ENCODE assay signal across 11 cellular contexts in genomic region chr4:10089346-10089745, GRCh38. TPM values are rescaled to one million over a fixed set of nuclear protein-coding genes. Genes with fewer than 3 reads are reported as not detected.
A peak's percentile ranks its signal among the peaks of the same experiment; 100 is the strongest.
DNase-seq lines count a peak whose midpoint lies in the region; ATAC-seq and TF ChIP-seq lines count a peak whose summit lies in the region.
"Had no signal": no experiment of that assay in that cellular context is flagged by ENCODE, and none has a peak within 500 bp of the region (broad histone marks: within the 10 kb centered on the region; RNA-seq: fewer than 3 reads in every experiment).

No MANE protein-coding gene starts in this region.

- H3K4me3 ChIP-seq in DND-41 (ENCODE audit: low read depth in 1 of 2, low read length in 2 of 2) = no peak overlapping the region
- no peak overlapping the region for H3K4me3 ChIP-seq in Loucy (ENCODE audit: low read length, poor library complexity, severe bottlenecking)
- no peak overlapping the region for H3K4me3 ChIP-seq in fibroblast of mammary gland (ENCODE audit: control insufficient read depth, low read depth, low read length)
- no peak overlapping the region for H3K4me3 ChIP-seq in neural progenitor cell
- H3K4me3 ChIP-seq: ovary had no signal

- H3K27me3 ChIP-seq in DND-41 (ENCODE audit: insufficient read depth, low read length, poor library complexity) (no peaks in the 10 kb centered on the region), Loucy (ENCODE audit: insufficient read depth, low read length, poor library complexity, severe bottlenecking) (no peaks in the 10 kb centered on the region), neural progenitor cell (no peaks in the 10 kb centered on the region)
- H3K27me3 ChIP-seq: ovary had no signal

- peaks cover 16% of the 10 kb centered on the region for H3F3A ChIP-seq in Loucy (ENCODE audit: low read depth)
- no peaks in the 10 kb centered on the region for H3F3A ChIP-seq in neural progenitor cell (ENCODE audit: low read depth)

- H3K79me2 ChIP-seq in DND-41 (ENCODE audit: insufficient read depth, low read length) = peaks cover 54% of the 10 kb centered on the region
- peaks cover 65% of the 10 kb centered on the region for H3K79me2 ChIP-seq in Loucy (ENCODE audit: insufficient read depth, low read length)
- peaks cover 55% of the 10 kb centered on the region for H3K79me2 ChIP-seq in neural progenitor cell (ENCODE audit: low read depth)

- H3K36me3 Mint-ChIP-seq in neural progenitor cell = peaks cover 42% of the 10 kb centered on the region
- peaks cover 34 to 39% of the 10 kb centered on the region in 2 donors for H3K36me3 Mint-ChIP-seq in activated naive CD4-positive, alpha-beta T cell treated with anti-CD3 and anti-CD28 coated beads, Interleukin-2, amount 50 U/mL, for 72 hours

- peaks cover 90% of the 10 kb centered on the region for H4K20me1 ChIP-seq in DND-41 (ENCODE audit: insufficient read depth, low read length)
- H4K20me1 ChIP-seq in Loucy (ENCODE audit: insufficient read depth, low read length, poor library complexity, severe bottlenecking) = peaks cover 50% of the 10 kb centered on the region
- peaks cover 33% of the 10 kb centered on the region for H4K20me1 ChIP-seq in neural progenitor cell (ENCODE audit: low read depth)

- H3K4me1 ChIP-seq in DND-41 (ENCODE audit: insufficient read depth, low read length) (no peaks in the 10 kb centered on the region), Loucy (ENCODE audit: insufficient read depth, low read length, poor library complexity, severe bottlenecking) (peaks cover 37% of the 10 kb centered on the region), neural progenitor cell (peaks cover 16% of the 10 kb centered on the region)

- no peak overlapping the region for H3K27ac Mint-ChIP-seq in neural progenitor cell
- peak overlapping the region in 1 of 2 donors; percentile 44 for H3K27ac Mint-ChIP-seq in activated naive CD4-positive, alpha-beta T cell treated with anti-CD3 and anti-CD28 coated beads, Interleukin-2, amount 50 U/mL, for 72 hours

- TF ChIP-seq CTCF in DND-41 (IDR thresholded peaks at IDR 0.05; ENCODE audit: borderline replicate concordance, extremely low read depth, low read length, poor library complexity, severe bottlenecking) (peak; percentile 47), Loucy (conservative IDR thresholded peaks at IDR 0.05; ENCODE audit: low read length) (peak; percentile 58), fibroblast of mammary gland (conservative IDR thresholded peaks at IDR 0.05; ENCODE audit: control insufficient read depth, insufficient read depth, low read depth, low read length) (peak; percentile 40), neural progenitor cell (IDR thresholded peaks at IDR 0.05) (peak; percentile 40)

- DNase-seq in DND-41 (no peak), fibroblast of mammary gland (ENCODE audit: low read depth) (no peak), neural progenitor cell (ENCODE audit: low spot score) (no peak), amniotic stem cell (lab: John Stamatoyannopoulos, UW) (no peak), NCI-H146 treated with DMSO at 0.1 percent for 48 hours (lab: John Stamatoyannopoulos, UW; ENCODE audit: unreplicated experiment) (no peak)
- no peak for DNase-seq in activated naive CD4-positive, alpha-beta T cell treated with anti-CD3 and anti-CD28 coated beads, Interleukin-2, amount 50 U/mL, for 72 hours (ENCODE audit: low spot score in 2 of 2)
- DNase-seq: activated CD4-positive, alpha-beta T cell treated with anti-CD3 and anti-CD28 coated beads for 4 hours; NCI-H524 had no signal

- no peaks in the 10 kb centered on the region for H3K9me3 ChIP-seq in DND-41 (ENCODE audit: insufficient read depth, low read length, severe bottlenecking)
- H3K9me3 ChIP-seq in Loucy (ENCODE audit: insufficient read depth, low read depth, low read length) = no peaks in the 10 kb centered on the region
- H3K9me3 ChIP-seq in neural progenitor cell (ENCODE audit: low read depth) = no peaks in the 10 kb centered on the region
- H3K9me3 ChIP-seq: ovary had no signal

- H3K4me2 ChIP-seq in DND-41 (ENCODE audit: insufficient read depth, low read length) (no peak overlapping the region), Loucy (ENCODE audit: low read depth, low read length, poor library complexity, severe bottlenecking) (no peak overlapping the region), neural progenitor cell (no peak overlapping the region)

- ATAC-seq in DND-41 (ENCODE audit: insufficient read depth, low read depth) (no peak), HG02938 (IDR thresholded peaks at IDR 0.05; ENCODE audit: unreplicated experiment) (no peak)
- no peak for ATAC-seq in activated naive CD4-positive, alpha-beta T cell treated with anti-CD3 and anti-CD28 coated beads, Interleukin-2, amount 50 U/mL, for 72 hours

- H3K9me3 Mint-ChIP-seq in neural progenitor cell = no peaks in the 10 kb centered on the region
- no peaks in the 10 kb centered on the region for H3K9me3 Mint-ChIP-seq in activated naive CD4-positive, alpha-beta T cell treated with anti-CD3 and anti-CD28 coated beads, Interleukin-2, amount 50 U/mL, for 72 hours

- H3K36me3 ChIP-seq in DND-41 (ENCODE audit: insufficient read depth, low read length) (peaks cover 99% of the 10 kb centered on the region), Loucy (ENCODE audit: insufficient read depth, low read length) (peaks cover 91% of the 10 kb centered on the region), neural progenitor cell (no peaks in the 10 kb centered on the region)
- H3K36me3 ChIP-seq: ovary had no signal

- H3K9ac ChIP-seq in DND-41 (ENCODE audit: low read depth, low read length) = no peak overlapping the region
- no peak overlapping the region for H3K9ac ChIP-seq in Loucy (ENCODE audit: low read depth, low read length, poor library complexity, severe bottlenecking)
- no peak overlapping the region for H3K9ac ChIP-seq in neural progenitor cell

- H3K4me1 Mint-ChIP-seq in neural progenitor cell = peaks cover 21% of the 10 kb centered on the region

- H2AFZ ChIP-seq in DND-41 (ENCODE audit: low read depth, low read length) (no peak overlapping the region), Loucy (ENCODE audit: low read length) (no peak overlapping the region), neural progenitor cell (replicated peaks) (no peak overlapping the region)

- H3K27me3 Mint-ChIP-seq in neural progenitor cell (ENCODE audit: insufficient read depth, low read depth) = peaks cover 2% of the 10 kb centered on the region

- no peak overlapping the region for H3K4me3 Mint-ChIP-seq in neural progenitor cell

- H3K27ac ChIP-seq in DND-41 (ENCODE audit: low read length) (no peak overlapping the region), neural progenitor cell (no peak overlapping the region)
- H3K27ac ChIP-seq: ovary had no signal

- no peaks in the 10 kb centered on the region for H3K9me2 ChIP-seq in Loucy (replicated peaks; ENCODE audit: low read depth, low read length)

RNA-seq across cellular contexts. Expression of gene WDR1, which starts 27.3 kb away (rescaled TPM):
- total RNA-seq in neural progenitor cell (ENCODE audit: low replicate concordance) = 83.1 and 125 TPM in 2 replicates
- 100 to 1,000 TPM; 382 to 520 TPM for total RNA-seq in activated naive CD4-positive, alpha-beta T cell treated with anti-CD3 and anti-CD28 coated beads, Interleukin-2, amount 50 U/mL, for 72 hours
